ENCODE assay signal across 8 cellular contexts in the genomic region with DNA sequence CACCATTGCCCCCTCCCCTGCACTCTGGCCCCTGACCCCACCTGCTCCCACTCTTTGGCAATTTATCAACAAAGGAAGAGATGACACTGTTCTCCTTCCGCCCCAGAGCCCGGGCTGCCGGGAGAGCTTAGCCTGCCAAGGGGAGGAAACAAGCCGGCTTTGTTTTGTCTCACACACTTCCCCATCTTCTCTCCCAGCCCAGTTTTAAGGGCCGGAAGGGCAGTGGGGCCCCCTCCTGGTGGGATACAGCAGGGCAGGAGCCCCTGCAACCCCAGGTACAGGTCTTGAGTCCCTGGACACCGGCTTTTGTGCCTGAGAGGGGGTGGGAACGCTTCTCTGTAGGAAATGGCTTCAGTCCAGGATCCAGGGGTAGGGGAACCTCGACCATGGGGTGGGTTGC. TPM values are rescaled to one million over a fixed set of nuclear protein-coding genes. Genes with fewer than 3 reads are reported as not detected.
A peak's percentile ranks its signal among the peaks of the same experiment; 100 is the strongest.
DNase-seq lines count a peak whose midpoint lies in the region; ATAC-seq, FAIRE-seq and TF ChIP-seq lines count a peak whose summit lies in the region.
"Not testable (repeated sequence)": the region's sequence is repeated elsewhere in the genome, so short reads cannot be mapped to it uniquely, and the experiment has no call there.

No MANE protein-coding gene starts in this region.

- H3K36me3 Mint-ChIP-seq in T-helper 17 cell (ENCODE audit: low read depth); natural killer cell: not testable (repeated sequence)

- not testable (repeated sequence) for H3K9me3 ChIP-seq in T-helper 17 cell (ENCODE audit: control insufficient read depth, low read length, poor library complexity, severe bottlenecking); upper lobe of left lung

- not testable (repeated sequence) for TF ChIP-seq EP300 in upper lobe of left lung (IDR thresholded peaks at IDR 0.05)

- H3K36me3 ChIP-seq in upper lobe of left lung = not testable (repeated sequence)

- not testable (repeated sequence) for H3K27me3 ChIP-seq in upper lobe of left lung

- H3K27ac ChIP-seq in upper lobe of left lung = not testable (repeated sequence)

- WGBS in upper lobe of left lung, 2 donors = no CpG with 5 or more reads among the region's 8 CpGs

- FAIRE-seq in G401.6 (lab: Jason Lieb, UNC) = peak; percentile 27

- not testable (repeated sequence) for H3K27ac Mint-ChIP-seq in T-helper 17 cell, natural killer cell

- H3K4me1 Mint-ChIP-seq in T-helper 17 cell (peaks cover 20% of the 10 kb centered on the region), natural killer cell (peaks cover 18 to 19% of the 10 kb centered on the region in 2 donors)

- peak; percentile 33 for ATAC-seq in HG02610 (IDR thresholded peaks at IDR 0.05; ENCODE audit: unreplicated experiment)
- ATAC-seq in T-helper 17 cell = peak; percentile 46
- peak; percentile 65 for ATAC-seq in Right ventricle myocardium inferior
- ATAC-seq in left lobe of liver = peak; percentile 30
- peak; percentile 32 to 52 (median 33) for ATAC-seq in natural killer cell
- ATAC-seq in upper lobe of left lung (ENCODE audit: low FRiP score in 2 of 2) = peak; percentile 49 to 68

- peaks cover 6 to 24% (median 10%) of the 10 kb centered on the region in 4 donors for H3K4me1 ChIP-seq in upper lobe of left lung

- H3K9me3 Mint-ChIP-seq in natural killer cell = not testable (repeated sequence)

- not testable (repeated sequence) for H3K4me3 ChIP-seq in choroid plexus epithelial cell (ENCODE audit: low read depth, low read length); upper lobe of left lung

- H3K27me3 Mint-ChIP-seq in T-helper 17 cell; natural killer cell (ENCODE audit: low read depth in 2 of 2): not testable (repeated sequence)

- intact Hi-C loops in Right ventricle myocardium inferior (cut with DNase I); natural killer cell (cut with micrococcal nuclease): not testable (repeated sequence)

- not testable (repeated sequence) for TF ChIP-seq POLR2A in upper lobe of left lung (IDR thresholded peaks at IDR 0.05)

- peak; percentile 1 for TF ChIP-seq CTCF in choroid plexus epithelial cell (conservative IDR thresholded peaks at IDR 0.05; ENCODE audit: low read depth, low read length)
- TF ChIP-seq CTCF in natural killer cell (IDR thresholded peaks at IDR 0.05); upper lobe of left lung (IDR thresholded peaks at IDR 0.05): not testable (repeated sequence)

- not testable (repeated sequence) for H3K4me3 Mint-ChIP-seq in T-helper 17 cell, natural killer cell

- not testable (repeated sequence) for DNase-seq in T-helper 17 cell; choroid plexus epithelial cell (ENCODE audit: low read depth); Right ventricle myocardium inferior (ENCODE audit: missing footprints); left lobe of liver (ENCODE audit: low spot score); natural killer cell; upper lobe of left lung

RNA-seq across cellular contexts. Expression of gene SHCBP1, which starts 2.1 kb away (rescaled TPM):
- total RNA-seq in T-helper 17 cell (1 to 10 TPM; 1.6 to 4.0 TPM), Right ventricle myocardium inferior (1.0 TPM), left lobe of liver (not detected), natural killer cell (1 to 10 TPM; 2.2 to 3.6 (median 3.5) TPM), upper lobe of left lung (10 to 100 TPM in 1 of 6 donors, 1 to 10 TPM in 4, under 1 TPM in 1; 0.89 to 12.1 (median 1.6) TPM)
